In genomic region chr19:13764821-13765394, GRCh38 we compare ENCODE assay signal across 8 cellular contexts. TPM values are rescaled to one million over a fixed set of nuclear protein-coding genes. Genes with fewer than 3 reads are reported as not detected.
DNase-seq lines count a peak whose midpoint lies in the region; ATAC-seq and TF ChIP-seq lines count a peak whose summit lies in the region.

No MANE protein-coding gene starts in this region.

- peaks cover 19 to 25% of the 10 kb centered on the region in 2 donors for H3K36me3 ChIP-seq in mucosa of rectum (ENCODE audit: control insufficient read depth in 2 of 2, insufficient read depth in 2 of 2, low read length in 2 of 2)
- peaks cover 13 to 56% (median 46%) of the 10 kb centered on the region in 4 donors for H3K36me3 ChIP-seq in upper lobe of left lung

- DNase-seq in AG20443 (ENCODE audit: low spot score) (peak; percentile 38), upper lobe of left lung (peak; percentile 31 to 91), cortex of kidney (lab: John Stamatoyannopoulos, UW) (no peak)
- DNase-seq in activated CD4-positive, alpha-beta T cell treated with anti-CD3 and anti-CD28 coated beads for 48 hours = peak; percentile 62
- DNase-seq in effector CD8-positive, alpha-beta T cell (lab: John Stamatoyannopoulos, UW) = peak; percentile 3

- H3K4me1 ChIP-seq in mucosa of rectum (ENCODE audit: control insufficient read depth in 2 of 2, insufficient read depth in 2 of 2, low read length in 2 of 2) (peaks cover 5 to 9% of the 10 kb centered on the region in 2 donors), upper lobe of left lung (peaks cover 7 to 24% (median 18%) of the 10 kb centered on the region in 4 donors)

- TF ChIP-seq CTCF in upper lobe of left lung (IDR thresholded peaks at IDR 0.05) = no peak

- peak overlapping the region; percentile 76 to 81 for H3K4me3 ChIP-seq in mucosa of rectum (ENCODE audit: low read length in 2 of 2)
- peak overlapping the region; percentile 68 to 94 (median 92) for H3K4me3 ChIP-seq in upper lobe of left lung

- H3K9ac ChIP-seq in mucosa of rectum (ENCODE audit: low read depth in 1 of 2, low read length in 2 of 2) = peak overlapping the region; percentile 9 to 63

- 5 to 6% methylated on average over 7 to 11 of the region's 48 CpGs for WGBS in upper lobe of left lung, 2 donors

- H3K9me3 ChIP-seq in mucosa of rectum (ENCODE audit: control insufficient read depth in 2 of 2, low read length in 2 of 2) (no peaks in the 10 kb centered on the region), upper lobe of left lung (no peaks in the 10 kb centered on the region)

- TF ChIP-seq POLR2A in upper lobe of left lung (IDR thresholded peaks at IDR 0.05) = no peak

- H3K27me3 ChIP-seq in mucosa of rectum (ENCODE audit: control insufficient read depth in 2 of 2, insufficient read depth in 2 of 2, low read length in 2 of 2) = no peaks in the 10 kb centered on the region
- no peaks in the 10 kb centered on the region for H3K27me3 ChIP-seq in upper lobe of left lung

- H3K27ac ChIP-seq in mucosa of rectum (ENCODE audit: low read depth in 2 of 2, low read length in 2 of 2) (peak overlapping the region in 1 of 2 donors; percentile 71), upper lobe of left lung (peak overlapping the region; percentile 66 to 80 (median 79))

- no peak for TF ChIP-seq EP300 in upper lobe of left lung (IDR thresholded peaks at IDR 0.05)

- peak; percentile 37 for ATAC-seq in HG02642 (IDR thresholded peaks at IDR 0.05; ENCODE audit: poor library complexity, unreplicated experiment)
- peak in 1 of 2 donors; percentile 46 for ATAC-seq in upper lobe of left lung (ENCODE audit: low FRiP score in 2 of 2)
- no peak for ATAC-seq in HG03280 (IDR thresholded peaks at IDR 0.05; ENCODE audit: unreplicated experiment)

RNA-seq across cellular contexts. Expression of gene MRI1, which starts 0.6 kb away (rescaled TPM):
- total RNA-seq in upper lobe of left lung = 100 to 1,000 TPM in 2 of 6 donors, 10 to 100 TPM in 4; 29.4 to 155 (median 42.3) TPM

RNA-seq across cellular contexts. Expression of gene C19orf53, which starts 9.3 kb away (rescaled TPM):
- 100 to 1,000 TPM in 3 of 6 donors, 10 to 100 TPM in 2, 1 to 10 TPM in 1; 9.4 to 158 (median 96.5) TPM for total RNA-seq in upper lobe of left lung

RNA-seq across cellular contexts. Expression of gene ZSWIM4, which starts 30.3 kb away (rescaled TPM):
- 10 to 100 TPM in 4 of 6 donors, 1 to 10 TPM in 2; 7.3 to 22.6 (median 10.1) TPM for total RNA-seq in upper lobe of left lung
